ENCODE assay signal across 16 cellular contexts in the genomic region with DNA sequence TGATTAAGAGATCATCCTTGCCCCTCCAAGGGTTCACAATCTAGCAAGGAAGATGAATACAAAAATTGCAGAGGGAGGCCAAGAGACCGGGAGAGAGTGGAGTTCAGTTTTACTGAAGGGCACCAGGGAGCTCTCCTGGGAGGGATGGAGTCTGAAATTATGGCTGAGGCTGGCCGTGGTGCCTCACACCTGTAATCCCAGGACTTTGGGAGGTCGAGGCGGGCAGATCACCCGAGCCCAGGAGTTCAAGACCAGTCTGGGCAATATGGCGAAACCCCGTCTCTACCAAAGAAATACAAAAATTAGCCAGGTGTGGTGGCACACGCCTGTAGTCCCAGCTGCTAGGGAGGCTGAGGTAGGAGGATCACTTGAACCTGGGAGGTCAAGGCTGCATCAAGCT. TPM values are rescaled to one million over a fixed set of nuclear protein-coding genes. Genes with fewer than 3 reads are reported as not detected.
DNase-seq lines count a peak whose midpoint lies in the region; ATAC-seq and TF ChIP-seq lines count a peak whose summit lies in the region.
"Had no signal": no experiment of that assay in that cellular context is flagged by ENCODE, and none has a peak within 500 bp of the region (broad histone marks: within the 10 kb centered on the region; RNA-seq: fewer than 3 reads in every experiment).

No MANE protein-coding gene starts in this region.

- peak overlapping the region; percentile 39 for H3K27ac Mint-ChIP-seq in activated naive CD4-positive, alpha-beta T cell treated with anti-CD3 and anti-CD28 coated beads for 36 hours
- peak overlapping the region in 1 of 2 donors; percentile 40 for H3K27ac Mint-ChIP-seq in activated naive CD4-positive, alpha-beta T cell treated with anti-CD3 and anti-CD28 coated beads, Interleukin-2, amount 50 U/mL, for 72 hours
- H3K27ac Mint-ChIP-seq in CD4-positive, CD25-positive, alpha-beta regulatory T cell = peak overlapping the region in 2 of 3 donors; percentile 48 to 91
- peak overlapping the region; percentile 75 for H3K27ac Mint-ChIP-seq in central memory CD8-positive, alpha-beta T cell (ENCODE audit: low read depth)
- H3K27ac Mint-ChIP-seq in neural crest cell (ENCODE audit: unreplicated experiment) = peak overlapping the region; percentile 45

- H3K4me1 ChIP-seq in CD4-positive, CD25-positive, alpha-beta regulatory T cell (ENCODE audit: control insufficient read depth, insufficient read depth, low read length, poor library complexity, severe bottlenecking) = peaks cover 18% of the 10 kb centered on the region

- no peak overlapping the region for H3K4me3 Mint-ChIP-seq in activated naive CD4-positive, alpha-beta T cell treated with anti-CD3 and anti-CD28 coated beads for 36 hours
- H3K4me3 Mint-ChIP-seq in CD4-positive, CD25-positive, alpha-beta regulatory T cell = peak overlapping the region in 2 of 4 donors; percentile 59 to 74
- H3K4me3 Mint-ChIP-seq in central memory CD8-positive, alpha-beta T cell = peak overlapping the region; percentile 31
- H3K4me3 Mint-ChIP-seq in neural crest cell = no peak overlapping the region

- no peak for TF ChIP-seq CTCF in neural crest cell (conservative IDR thresholded peaks at IDR 0.05)

- H3K9me3 ChIP-seq in CD4-positive, CD25-positive, alpha-beta regulatory T cell (ENCODE audit: control insufficient read depth in 2 of 2, low read length in 2 of 2) = no peaks in the 10 kb centered on the region

- no peak for ATAC-seq in activated naive CD4-positive, alpha-beta T cell treated with anti-CD3 and anti-CD28 coated beads, Interleukin-2, amount 50 U/mL, for 72 hours
- ATAC-seq in CD4-positive, CD25-positive, alpha-beta regulatory T cell (ENCODE audit: low read depth in 2 of 2) = no peak
- no peak for ATAC-seq in central memory CD8-positive, alpha-beta T cell (replicated peaks; ENCODE audit: extremely low read depth, poor library complexity, severe bottlenecking)
- no peak for ATAC-seq in GM19035 (IDR thresholded peaks at IDR 0.05; ENCODE audit: unreplicated experiment)
- ATAC-seq: HCT116 had no signal

- H3K36me3 ChIP-seq in CD4-positive, CD25-positive, alpha-beta regulatory T cell (ENCODE audit: control insufficient read depth, insufficient read depth, low read length) = no peaks in the 10 kb centered on the region

- intact Hi-C loops in activated naive CD4-positive, alpha-beta T cell treated with anti-CD3 and anti-CD28 coated beads for 36 hours (cut with micrococcal nuclease) = loop anchor here (5.0 kb wide), 1 partner anchor 51 kb away; the partner anchor contains the start of gene MXI1

- H3K36me3 Mint-ChIP-seq in activated naive CD4-positive, alpha-beta T cell treated with anti-CD3 and anti-CD28 coated beads for 36 hours (ENCODE audit: low read depth) = no peaks in the 10 kb centered on the region
- H3K36me3 Mint-ChIP-seq in activated naive CD4-positive, alpha-beta T cell treated with anti-CD3 and anti-CD28 coated beads, Interleukin-2, amount 50 U/mL, for 72 hours = no peaks in the 10 kb centered on the region
- H3K36me3 Mint-ChIP-seq in CD4-positive, CD25-positive, alpha-beta regulatory T cell = peaks cover 3% of the 10 kb centered on the region
- peaks cover 9% of the 10 kb centered on the region for H3K36me3 Mint-ChIP-seq in central memory CD8-positive, alpha-beta T cell (ENCODE audit: insufficient read depth)
- no peaks in the 10 kb centered on the region for H3K36me3 Mint-ChIP-seq in neural crest cell (ENCODE audit: low read depth)
- H3K36me3 Mint-ChIP-seq: CD4-positive, alpha-beta memory T cell had no signal

- no peak overlapping the region for H3K27ac ChIP-seq in CD4-positive, CD25-positive, alpha-beta regulatory T cell (ENCODE audit: insufficient read depth, low read length, poor library complexity, severe bottlenecking)
- H3K27ac ChIP-seq: GM23248 had no signal

- peaks cover 20% of the 10 kb centered on the region for H3K4me1 Mint-ChIP-seq in activated naive CD4-positive, alpha-beta T cell treated with anti-CD3 and anti-CD28 coated beads for 36 hours (ENCODE audit: low read depth)
- H3K4me1 Mint-ChIP-seq in CD4-positive, CD25-positive, alpha-beta regulatory T cell = peaks cover 5 to 42% (median 14%) of the 10 kb centered on the region in 4 donors
- peaks cover 30% of the 10 kb centered on the region for H3K4me1 Mint-ChIP-seq in central memory CD8-positive, alpha-beta T cell
- H3K4me1 Mint-ChIP-seq in neural crest cell = peaks cover 15% of the 10 kb centered on the region

- CTCF ChIA-PET in activated naive CD4-positive, alpha-beta T cell treated with anti-CD3 and anti-CD28 coated beads for 36 hours (lab: Charles Lee) = interaction anchor here (1.8 to 2.3 kb wide), 2 partner anchors 18 to 51 kb away, joined by 4 to 11 read pairs; no protein-coding TSS in a partner anchor

- H3K4me3 ChIP-seq in CD4-positive, CD25-positive, alpha-beta regulatory T cell (ENCODE audit: low read depth, low read length) = no peak overlapping the region
- H3K4me3 ChIP-seq: GM23248 had no signal

- DNase-seq in activated naive CD4-positive, alpha-beta T cell treated with anti-CD3 and anti-CD28 coated beads for 36 hours = no peak
- DNase-seq in activated naive CD4-positive, alpha-beta T cell treated with anti-CD3 and anti-CD28 coated beads, Interleukin-2, amount 50 U/mL, for 72 hours (ENCODE audit: low spot score in 2 of 2) = no peak
- no peak for DNase-seq in CD4-positive, CD25-positive, alpha-beta regulatory T cell
- DNase-seq in central memory CD8-positive, alpha-beta T cell (ENCODE audit: low spot score in 2 of 2) = no peak
- no peak for DNase-seq in neural crest cell (ENCODE audit: low read depth, low spot score)
- DNase-seq in DMS153 (lab: John Stamatoyannopoulos, UW) = no peak
- DNase-seq in NCI-H748 (lab: John Stamatoyannopoulos, UW; ENCODE audit: unreplicated experiment) = no peak
- DNase-seq: CD4-positive, alpha-beta memory T cell; DMS79 treated with DMSO at 0.1 percent for 48 hours; GM23248; NCI-H1105 treated with DMSO at 0.1 percent for 48 hours; NCI-H187 treated with DMSO at 0.1 percent for 48 hours; NCI-H526 treated with DMSO at 0.1 percent for 48 hours; SHP77 had no signal

- H3K27me3 Mint-ChIP-seq in activated naive CD4-positive, alpha-beta T cell treated with anti-CD3 and anti-CD28 coated beads for 36 hours (ENCODE audit: low read depth) = peaks cover 60% of the 10 kb centered on the region
- H3K27me3 Mint-ChIP-seq in CD4-positive, CD25-positive, alpha-beta regulatory T cell = peaks cover 63% of the 10 kb centered on the region
- peaks cover 89% of the 10 kb centered on the region for H3K27me3 Mint-ChIP-seq in central memory CD8-positive, alpha-beta T cell
- peaks cover 2% of the 10 kb centered on the region for H3K27me3 Mint-ChIP-seq in neural crest cell (ENCODE audit: low read depth)

- H3K27me3 ChIP-seq in CD4-positive, CD25-positive, alpha-beta regulatory T cell (ENCODE audit: control insufficient read depth, insufficient read depth, low read length) = peaks cover 26% of the 10 kb centered on the region

- no peaks in the 10 kb centered on the region for H3K9me3 Mint-ChIP-seq in activated naive CD4-positive, alpha-beta T cell treated with anti-CD3 and anti-CD28 coated beads for 36 hours
- H3K9me3 Mint-ChIP-seq in activated naive CD4-positive, alpha-beta T cell treated with anti-CD3 and anti-CD28 coated beads, Interleukin-2, amount 50 U/mL, for 72 hours = no peaks in the 10 kb centered on the region
- peaks cover 0 to 1% (median 0%) of the 10 kb centered on the region in 7 donors for H3K9me3 Mint-ChIP-seq in CD4-positive, CD25-positive, alpha-beta regulatory T cell
- H3K9me3 Mint-ChIP-seq in central memory CD8-positive, alpha-beta T cell = no peaks in the 10 kb centered on the region
- no peaks in the 10 kb centered on the region for H3K9me3 Mint-ChIP-seq in neural crest cell

RNA-seq across cellular contexts. Expression of gene MXI1, which starts 51.4 kb away (rescaled TPM):
- 10 to 100 TPM; 24.4 to 27.5 TPM for total RNA-seq in activated naive CD4-positive, alpha-beta T cell treated with anti-CD3 and anti-CD28 coated beads for 36 hours
- total RNA-seq in activated naive CD4-positive, alpha-beta T cell treated with anti-CD3 and anti-CD28 coated beads, Interleukin-2, amount 50 U/mL, for 72 hours = 10 to 100 TPM; 16.2 to 69.6 TPM
- 48.1 TPM for total RNA-seq in CD4-positive, CD25-positive, alpha-beta regulatory T cell
- polyA plus RNA-seq in CD4-positive, CD25-positive, alpha-beta regulatory T cell = 10 to 100 TPM; 34.2 to 56.8 (median 40.2) TPM
- total RNA-seq in neural crest cell = 18.6 and 20.6 TPM in 2 replicates
